ENCODE assay signal across 1 cellular context in genomic region chr10:94299417-94299816, GRCh38.
TF ChIP-seq lines count a peak whose summit lies in the region.

No MANE protein-coding gene starts in this region.

TF ChIP-seq in SK-N-SH, 30 proteins besides CTCF, POLR2A, EP300 and RAD21 (continued from another document):
- TF ChIP-seq REST (IDR thresholded peaks at IDR 0.05; ENCODE audit: low read depth, low read length) (no peak), RXRA (IDR thresholded peaks at IDR 0.05; ENCODE audit: borderline replicate concordance, low read depth) (peak; percentile 63), RFX5 (IDR thresholded peaks at IDR 0.05; ENCODE audit: low read length) (no peak), IRF3 (IDR thresholded peaks at IDR 0.05; ENCODE audit: low read depth, low read length) (no peak), FOXJ3 (CRISPR knock-in tag; IDR thresholded peaks at IDR 0.05) (no peak), TEAD4 (IDR thresholded peaks at IDR 0.05; ENCODE audit: borderline replicate concordance, insufficient read depth) (peak; percentile 75; the same call in 1 of the 2 replicates), POLR2AphosphoS5 (IDR thresholded peaks at IDR 0.05; ENCODE audit: low read depth, low read length) (peak; percentile 58; the same call in 1 of the 2 replicates), GABPA (IDR thresholded peaks at IDR 0.05; ENCODE audit: low read depth) (no peak)
